ENCODE assay signal across 28 cellular contexts in genomic region chr4:165994706-165995105, GRCh38.
DNase-seq lines count a peak whose midpoint lies in the region; ATAC-seq, FAIRE-seq and TF ChIP-seq lines count a peak whose summit lies in the region.
"Had no signal": no experiment of that assay in that cellular context is flagged by ENCODE, and none has a peak within 500 bp of the region (broad histone marks: within the 10 kb centered on the region; RNA-seq: fewer than 3 reads in every experiment).

No MANE protein-coding gene starts in this region.

- H3K9me3 Mint-ChIP-seq in activated CD8-positive, alpha-beta T cell treated with anti-CD3 and anti-CD28 coated beads for 36 hours = no peaks in the 10 kb centered on the region
- H3K9me3 Mint-ChIP-seq: dendritic cell treated with granulocyte-macrophage colony-stimulating factor and Interleukin-4, amounts not matched to agents 40 ng/mL and 50 ng/mL, for 4 days; memory B cell had no signal

- peaks cover 10% of the 10 kb centered on the region for H3F3A ChIP-seq in SK-N-SH (replicated peaks; ENCODE audit: insufficient read depth)

- no peak for TF ChIP-seq EP300 in SK-N-SH (IDR thresholded peaks at IDR 0.05; ENCODE audit: borderline replicate concordance in 1 of 2, low read depth in 1 of 2, low read length in 1 of 2)

- H3K4me3 ChIP-seq in SK-N-SH (ENCODE audit: low read depth in 2 of 2, low read length in 1 of 2) = no peak overlapping the region
- H3K4me3 ChIP-seq in foreskin fibroblast (ENCODE audit: low read depth in 1 of 2, low read length in 2 of 2) = no peak overlapping the region
- H3K4me3 ChIP-seq in small intestine (ENCODE audit: low read depth in 1 of 2, low read length in 2 of 2) = no peak overlapping the region
- H3K4me3 ChIP-seq: adrenal gland, cardiac muscle cell, heart left ventricle, psoas muscle, upper lobe of right lung had no signal

- WGBS in SK-N-SH (ENCODE audit: low lambda C conversion rate) = 13% methylated on average over 1 of the region's 1 CpG
- WGBS in small intestine, 3 donors = 6 to 46% (median 42%) methylated on average over 1 of the region's 1 CpG

- H4K20me1 ChIP-seq in SK-N-SH (ENCODE audit: insufficient read depth) = no peaks in the 10 kb centered on the region

- intact Hi-C loops in head of caudate nucleus (cut with DNase I) = no loop called here
- intact Hi-C loops in activated CD8-positive, alpha-beta T cell treated with anti-CD3 and anti-CD28 coated beads for 36 hours (cut with micrococcal nuclease) = no loop called here

- no peaks in the 10 kb centered on the region for H3K9me3 ChIP-seq in SK-N-SH
- no peaks in the 10 kb centered on the region for H3K9me3 ChIP-seq in small intestine (ENCODE audit: control insufficient read depth, low read depth)
- H3K9me3 ChIP-seq: adrenal gland, heart left ventricle, psoas muscle, upper lobe of right lung had no signal

- no peak overlapping the region for H3K9ac ChIP-seq in SK-N-SH

- H3K4me1 Mint-ChIP-seq in activated CD8-positive, alpha-beta T cell treated with anti-CD3 and anti-CD28 coated beads for 36 hours (ENCODE audit: low read depth) = no peaks in the 10 kb centered on the region
- H3K4me1 Mint-ChIP-seq: CD8-positive, alpha-beta memory T cell; memory B cell; T-cell had no signal

- H3K27me3 Mint-ChIP-seq in activated CD8-positive, alpha-beta T cell treated with anti-CD3 and anti-CD28 coated beads for 36 hours = no peaks in the 10 kb centered on the region
- H3K27me3 Mint-ChIP-seq: CD8-positive, alpha-beta memory T cell; dendritic cell treated with granulocyte-macrophage colony-stimulating factor and Interleukin-4, amounts not matched to agents 40 ng/mL and 50 ng/mL, for 4 days; memory B cell; T-cell had no signal

- no peaks in the 10 kb centered on the region for H3K36me3 ChIP-seq in SK-N-SH (replicated peaks in 1 of 2; ENCODE audit: control insufficient read depth in 1 of 2, insufficient read depth in 2 of 2, low read length in 1 of 2)
- H3K36me3 ChIP-seq in small intestine (ENCODE audit: control insufficient read depth in 2 of 2, insufficient read depth in 2 of 2, low read length in 2 of 2) = no peaks in the 10 kb centered on the region
- H3K36me3 ChIP-seq: adrenal gland, cardiac muscle cell, heart left ventricle, upper lobe of right lung had no signal

- H3K4me2 ChIP-seq in SK-N-SH = no peak overlapping the region

- no peak for FAIRE-seq in small intestine (lab: Jason Lieb, UNC)
- FAIRE-seq: TTC549 had no signal

- H3K27ac Mint-ChIP-seq in activated CD8-positive, alpha-beta T cell treated with anti-CD3 and anti-CD28 coated beads for 36 hours = no peak overlapping the region
- H3K27ac Mint-ChIP-seq: CD8-positive, alpha-beta memory T cell; dendritic cell treated with granulocyte-macrophage colony-stimulating factor and Interleukin-4, amounts not matched to agents 40 ng/mL and 50 ng/mL, for 4 days; memory B cell; T-cell had no signal

- TF ChIP-seq RAD21 in SK-N-SH (IDR thresholded peaks at IDR 0.05; ENCODE audit: low read length) = no peak

- no peaks in the 10 kb centered on the region for H3K9me2 ChIP-seq in SK-N-SH

- H3K4me3 Mint-ChIP-seq in activated CD8-positive, alpha-beta T cell treated with anti-CD3 and anti-CD28 coated beads for 36 hours = no peak overlapping the region
- H3K4me3 Mint-ChIP-seq: CD8-positive, alpha-beta memory T cell; dendritic cell treated with granulocyte-macrophage colony-stimulating factor and Interleukin-4, amounts not matched to agents 40 ng/mL and 50 ng/mL, for 4 days; memory B cell; T-cell had no signal

- POLR2A ChIA-PET in SK-N-SH (lab: Yijun Ruan, JAX) = no interaction called here
- POLR2A ChIA-PET in activated CD8-positive, alpha-beta T cell treated with anti-CD3 and anti-CD28 coated beads for 36 hours (lab: Charles Lee) = no interaction called here

- H3K36me3 Mint-ChIP-seq in activated CD8-positive, alpha-beta T cell treated with anti-CD3 and anti-CD28 coated beads for 36 hours (ENCODE audit: low read depth) = no peaks in the 10 kb centered on the region
- H3K36me3 Mint-ChIP-seq: CD8-positive, alpha-beta memory T cell; memory B cell; T-cell had no signal

- no peak for TF ChIP-seq CTCF in SK-N-SH (IDR thresholded peaks at IDR 0.05)
- no peak for TF ChIP-seq CTCF in foreskin fibroblast (IDR thresholded peaks at IDR 0.05; ENCODE audit: low read depth, low read length)
- TF ChIP-seq CTCF in activated CD8-positive, alpha-beta T cell treated with anti-CD3 and anti-CD28 coated beads for 36 hours (IDR thresholded peaks at IDR 0.05) = no peak

- H3K4me1 ChIP-seq in SK-N-SH (ENCODE audit: control insufficient read depth in 1 of 2, insufficient read depth in 2 of 2, low read depth in 1 of 2, low read length in 1 of 2) (peaks cover 0 to 15% of the 10 kb centered on the region in 2 experiments; a peak in 2 of 4 replicates), small intestine (ENCODE audit: control insufficient read depth in 2 of 2, insufficient read depth in 1 of 2, low read depth in 1 of 2, low read length in 1 of 2) (no peaks in the 10 kb centered on the region)
- H3K4me1 ChIP-seq: adrenal gland, heart left ventricle, psoas muscle, upper lobe of right lung had no signal

- H2AFZ ChIP-seq in SK-N-SH (ENCODE audit: low read depth) = 0 out of 2 replicates have a peak overlapping the region, but pooled peaks have one; percentile 69

- no peaks in the 10 kb centered on the region for H3K27me3 ChIP-seq in SK-N-SH (ENCODE audit: insufficient read depth)
- no peaks in the 10 kb centered on the region for H3K27me3 ChIP-seq in small intestine (ENCODE audit: control insufficient read depth in 2 of 2, insufficient read depth in 2 of 2, low read length in 2 of 2)
- H3K27me3 ChIP-seq: adrenal gland, cardiac muscle cell, heart left ventricle, upper lobe of right lung had no signal

- H3K79me2 ChIP-seq in SK-N-SH (ENCODE audit: insufficient read depth) = no peaks in the 10 kb centered on the region; the same call in 1 of the 2 replicates

- CTCF ChIA-PET in SK-N-SH (lab: Yijun Ruan, JAX) = no interaction called here
- CTCF ChIA-PET in activated CD8-positive, alpha-beta T cell treated with anti-CD3 and anti-CD28 coated beads for 36 hours (lab: Charles Lee) = no interaction called here

- peak overlapping the region in 1 of 2 experiments; percentile 74; a peak in 1 of 4 replicates for H3K27ac ChIP-seq in SK-N-SH (ENCODE audit: low read depth in 2 of 2, low read length in 1 of 2)
- no peak overlapping the region for H3K27ac ChIP-seq in small intestine (ENCODE audit: low read depth in 1 of 2, low read length in 1 of 2)
- H3K27ac ChIP-seq: adrenal gland, cardiac muscle cell, heart left ventricle, psoas muscle, upper lobe of right lung had no signal

- ATAC-seq in activated CD8-positive, alpha-beta T cell treated with anti-CD3 and anti-CD28 coated beads for 36 hours = no peak
- ATAC-seq: heart left ventricle, left colon, psoas muscle, T-cell, upper lobe of right lung had no signal

- DNase-seq in HT1080 (ENCODE audit: low read depth) (peak; percentile 46), SK-N-SH (no peak), foreskin fibroblast (peak; percentile 10 to 39), small intestine (peak; percentile 70), head of caudate nucleus (no peak), SIG-M5 treated with dmso at 0.1 percent for 504 hours (lab: John Stamatoyannopoulos, UW; ENCODE audit: unreplicated experiment) (no peak), AG08395 (ENCODE audit: low spot score) (no peak)
- no peak for DNase-seq in activated CD8-positive, alpha-beta T cell treated with anti-CD3 and anti-CD28 coated beads for 36 hours
- DNase-seq: activated CD4-positive, alpha-beta T cell treated with anti-CD3 and anti-CD28 coated beads for 1 hour; activated CD8-positive, alpha-beta memory T cell treated with anti-CD3 and anti-CD28 coated beads for 24 hours; activated naive CD4-positive, alpha-beta T cell; activated T-cell treated with anti-CD3 and anti-CD28 coated beads, Interleukin-2, amount 50 U/mL, for 48 hours; adrenal gland; AML-193; CD8-positive, alpha-beta memory T cell; GDM1; heart left ventricle; left colon; NCI-H2029; psoas muscle; Right ventricle myocardium superior; stimulated activated CD4-positive, alpha-beta T cell treated with anti-CD3 and anti-CD28 coated beads, Interleukin-2, amount 100 ng/mL, for 24 hours; T-cell; upper lobe of right lung had no signal

TF ChIP-seq in SK-N-SH, 30 proteins besides CTCF, POLR2A, EP300 and RAD21:
- TF ChIP-seq CHD2 (IDR thresholded peaks at IDR 0.05; ENCODE audit: low read length, partially characterized antibody) (no peak), PBX3 (IDR thresholded peaks at IDR 0.05) (0 out of 2 replicates have a peak, but pooled peaks have one; percentile 5), MXI1 (IDR thresholded peaks at IDR 0.05; ENCODE audit: low read depth, low read length) (no peak)
TF ChIP-seq in SK-N-SH: peak in this region for 1.

Comparison
In these comparisons a context has a peak if more than half of its experiments do, and no peak if none do; other contexts are left out.
1. DNase-seq: peak in HT1080 (single experiment), foreskin fibroblast (2 of 2) and small intestine (single experiment); none in SK-N-SH (single experiment), head of caudate nucleus (0 of 42), activated CD8-positive, alpha-beta T cell treated with anti-CD3 and anti-CD28 coated beads for 36 hours (single experiment), SIG-M5 treated with dmso at 0.1 percent for 504 hours (single experiment) and AG08395 (single experiment).